ENCODE assay signal across 1 cellular context in the genomic region with DNA sequence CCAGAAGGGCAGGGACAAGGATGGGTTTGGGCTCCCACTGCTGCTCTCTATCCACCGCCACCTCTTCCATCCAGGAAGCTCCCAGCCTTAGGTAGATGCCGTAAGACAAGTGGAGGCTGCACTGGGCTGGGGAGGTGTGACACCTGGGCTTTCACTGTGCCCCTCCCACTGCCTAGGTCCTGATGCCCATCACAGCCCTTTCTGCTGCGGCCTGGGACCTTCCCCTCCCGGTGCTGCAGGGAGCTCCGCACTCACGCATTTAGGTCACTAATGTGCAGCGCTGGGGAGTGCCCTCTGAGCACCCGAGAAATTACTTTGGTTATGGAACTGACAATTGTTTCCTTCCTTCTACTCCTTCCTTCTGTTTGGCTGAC.
TF ChIP-seq lines count a peak whose summit lies in the region.

No MANE protein-coding gene starts in this region.

TF ChIP-seq in SK-N-SH, 30 proteins besides CTCF, POLR2A, EP300 and RAD21 (continued from another document):
- TF ChIP-seq, protein P1, sequence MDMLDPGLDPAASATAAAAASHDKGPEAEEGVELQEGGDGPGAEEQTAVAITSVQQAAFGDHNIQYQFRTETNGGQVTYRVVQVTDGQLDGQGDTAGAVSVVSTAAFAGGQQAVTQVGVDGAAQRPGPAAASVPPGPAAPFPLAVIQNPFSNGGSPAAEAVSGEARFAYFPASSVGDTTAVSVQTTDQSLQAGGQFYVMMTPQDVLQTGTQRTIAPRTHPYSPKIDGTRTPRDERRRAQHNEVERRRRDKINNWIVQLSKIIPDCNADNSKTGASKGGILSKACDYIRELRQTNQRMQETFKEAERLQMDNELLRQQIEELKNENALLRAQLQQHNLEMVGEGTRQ (IDR thresholded peaks at IDR 0.05; ENCODE audit: borderline replicate concordance, low read depth, low read length): no peak
- TF ChIP-seq MEF2A (IDR thresholded peaks at IDR 0.05; ENCODE audit: borderline replicate concordance, low read depth) (no peak), RXRA (IDR thresholded peaks at IDR 0.05; ENCODE audit: borderline replicate concordance, low read depth) (no peak)
- TF ChIP-seq, protein P2, sequence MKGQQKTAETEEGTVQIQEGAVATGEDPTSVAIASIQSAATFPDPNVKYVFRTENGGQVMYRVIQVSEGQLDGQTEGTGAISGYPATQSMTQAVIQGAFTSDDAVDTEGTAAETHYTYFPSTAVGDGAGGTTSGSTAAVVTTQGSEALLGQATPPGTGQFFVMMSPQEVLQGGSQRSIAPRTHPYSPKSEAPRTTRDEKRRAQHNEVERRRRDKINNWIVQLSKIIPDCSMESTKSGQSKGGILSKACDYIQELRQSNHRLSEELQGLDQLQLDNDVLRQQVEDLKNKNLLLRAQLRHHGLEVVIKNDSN (IDR thresholded peaks at IDR 0.05; ENCODE audit: borderline replicate concordance, low read depth): no peak
